Comparison of ENCODE assay signal across 13 cellular contexts in genomic region chr10:119701861-119702260, GRCh38. TPM values are rescaled to one million over a fixed set of nuclear protein-coding genes. Genes with fewer than 3 reads are reported as not detected.
DNase-seq lines count a peak whose midpoint lies in the region; ATAC-seq and TF ChIP-seq lines count a peak whose summit lies in the region.
"Had no signal": no experiment of that assay in that cellular context is flagged by ENCODE, and none has a peak within 500 bp of the region (broad histone marks: within the 10 kb centered on the region; RNA-seq: fewer than 3 reads in every experiment).

No MANE protein-coding gene starts in this region.

- BruUV-seq in PC-3 (replicated peaks; lab: Mats Ljungman, UMichigan): no TSS peak
- BruUV-seq in mammary epithelial cell (replicated peaks; lab: Mats Ljungman, UMichigan): no TSS peak

- H3K4me3 Mint-ChIP-seq in activated CD4-positive, alpha-beta T cell treated with anti-CD3 and anti-CD28 coated beads, Interleukin-2, amount 10 ng/mL, durations not matched to agents 24 days and 14 days: no peak overlapping the region
- H3K4me3 Mint-ChIP-seq in memory B cell: peak overlapping the region; percentile 43

- intact Hi-C loops in activated CD4-positive, alpha-beta T cell treated with anti-CD3 and anti-CD28 coated beads, Interleukin-2, amount 10 ng/mL, durations not matched to agents 24 days and 14 days (cut with micrococcal nuclease): loop anchor here (5.0 kb wide), 1 partner anchor 205 kb away; no protein-coding TSS in a partner anchor
- intact Hi-C loops in PC-3 (cut with micrococcal nuclease): no loop called here
- intact Hi-C loops in mammary epithelial cell (cut with micrococcal nuclease): no loop called here

- H4K20me1 ChIP-seq in PC-3 (ENCODE audit: low read length) (no peaks in the 10 kb centered on the region), mammary epithelial cell (ENCODE audit: insufficient read depth, low read length) (no peaks in the 10 kb centered on the region), osteoblast (ENCODE audit: insufficient read depth, low read length) (no peaks in the 10 kb centered on the region)

- no peaks in the 10 kb centered on the region for H3K27me3 Mint-ChIP-seq in activated CD4-positive, alpha-beta T cell treated with anti-CD3 and anti-CD28 coated beads, Interleukin-2, amount 10 ng/mL, durations not matched to agents 24 days and 14 days
- H3K27me3 Mint-ChIP-seq in memory B cell: no peaks in the 10 kb centered on the region

- peaks cover 28% of the 10 kb centered on the region for H3K36me3 Mint-ChIP-seq in activated CD4-positive, alpha-beta T cell treated with anti-CD3 and anti-CD28 coated beads, Interleukin-2, amount 10 ng/mL, durations not matched to agents 24 days and 14 days (ENCODE audit: low read depth)
- H3K36me3 Mint-ChIP-seq in memory B cell: peaks cover 8% of the 10 kb centered on the region

- H3K4me1 ChIP-seq in PC-3 (ENCODE audit: insufficient read depth, low read length) (no peaks in the 10 kb centered on the region; the same call in 1 of the 2 replicates), mammary epithelial cell (ENCODE audit: insufficient read depth, low read length) (peaks cover 7% of the 10 kb centered on the region), osteoblast (ENCODE audit: insufficient read depth, low read length) (no peaks in the 10 kb centered on the region)
- H3K4me1 ChIP-seq: uterus had no signal

- no peak for TF ChIP-seq CTCF in PC-3 (conservative IDR thresholded peaks at IDR 0.05; ENCODE audit: low read depth, low read length)
- no peak for TF ChIP-seq CTCF in mammary epithelial cell (conservative IDR thresholded peaks at IDR 0.05 in 1 of 2, IDR thresholded peaks at IDR 0.05 in 1 of 2; ENCODE audit: extremely low read depth in 1 of 2, insufficient read depth in 1 of 2, low read depth in 1 of 2, low read length in 2 of 2)
- no peak for TF ChIP-seq CTCF in osteoblast (IDR thresholded peaks at IDR 0.05; ENCODE audit: extremely low read depth, low read depth, low read length)

- H3K4me3 ChIP-seq in PC-3 (ENCODE audit: low read length): no peak overlapping the region
- H3K4me3 ChIP-seq in mammary epithelial cell (replicated peaks in 1 of 3; ENCODE audit: insufficient read depth in 1 of 3, low read depth in 2 of 3, low read length in 3 of 3): no peak overlapping the region
- H3K4me3 ChIP-seq in osteoblast (ENCODE audit: insufficient read depth, low read length): no peak overlapping the region
- H3K4me3 ChIP-seq: ovary, uterus had no signal

- no peaks in the 10 kb centered on the region for H3F3A ChIP-seq in PC-3 (ENCODE audit: low read length, unreplicated experiment)

- peaks cover 40% of the 10 kb centered on the region for H3K4me1 Mint-ChIP-seq in activated CD4-positive, alpha-beta T cell treated with anti-CD3 and anti-CD28 coated beads, Interleukin-2, amount 10 ng/mL, durations not matched to agents 24 days and 14 days
- peaks cover 41% of the 10 kb centered on the region for H3K4me1 Mint-ChIP-seq in memory B cell

- CTCF ChIA-PET in PC-3 (lab: Charles Lee) (no interaction called here), mammary epithelial cell (lab: Charles Lee; ENCODE audit: low non-redundant PET) (no interaction called here)

- peaks cover 25% of the 10 kb centered on the region for H3K9me3 Mint-ChIP-seq in activated CD4-positive, alpha-beta T cell treated with anti-CD3 and anti-CD28 coated beads, Interleukin-2, amount 10 ng/mL, durations not matched to agents 24 days and 14 days
- peaks cover 6% of the 10 kb centered on the region for H3K9me3 Mint-ChIP-seq in memory B cell

- H3K9ac ChIP-seq in PC-3 (ENCODE audit: low read length): no peak overlapping the region
- no peak overlapping the region for H3K9ac ChIP-seq in mammary epithelial cell (ENCODE audit: insufficient read depth, low read length)

- H3K4me2 ChIP-seq in PC-3 (ENCODE audit: low read length) (no peak overlapping the region), mammary epithelial cell (ENCODE audit: insufficient read depth, low read depth, low read length) (peak overlapping the region; percentile 45), osteoblast (ENCODE audit: insufficient read depth, low read length) (no peak overlapping the region)

- dilution Hi-C loops in mammary epithelial cell (cut with HindIII; ENCODE audit: low sequenced_read_pairs): no loop called here

- in situ Hi-C loops in mammary epithelial cell (cut with MboI; ENCODE audit: low sequenced_read_pairs in 2 of 2): no loop called here

- H3K9me2 ChIP-seq in PC-3 (replicated peaks; ENCODE audit: low read length): no peaks in the 10 kb centered on the region

- H3K36me3 ChIP-seq in PC-3 (ENCODE audit: low read depth, low read length): no peaks in the 10 kb centered on the region
- H3K36me3 ChIP-seq in mammary epithelial cell (ENCODE audit: insufficient read depth, low read length): no peaks in the 10 kb centered on the region
- no peaks in the 10 kb centered on the region for H3K36me3 ChIP-seq in osteoblast (ENCODE audit: insufficient read depth, low read length)
- H3K36me3 ChIP-seq: ovary, uterus had no signal

- H3K9me3 ChIP-seq in PC-3 (ENCODE audit: low read length) (no peaks in the 10 kb centered on the region), mammary epithelial cell (replicated peaks; ENCODE audit: insufficient read depth, low read length) (no peaks in the 10 kb centered on the region), osteoblast (ENCODE audit: low read depth, low read length) (no peaks in the 10 kb centered on the region)
- H3K9me3 ChIP-seq: ovary, uterus had no signal

- H2AFZ ChIP-seq in PC-3 (ENCODE audit: low read length) (no peak overlapping the region), mammary epithelial cell (ENCODE audit: low read depth, low read length) (no peak overlapping the region), osteoblast (ENCODE audit: low read length) (no peak overlapping the region)

- peak overlapping the region; percentile 93 for H3K27ac Mint-ChIP-seq in activated CD4-positive, alpha-beta T cell treated with anti-CD3 and anti-CD28 coated beads, Interleukin-2, amount 10 ng/mL, durations not matched to agents 24 days and 14 days
- peak overlapping the region; percentile 93 for H3K27ac Mint-ChIP-seq in memory B cell

- H3K79me2 ChIP-seq in PC-3 (ENCODE audit: low read length) (no peaks in the 10 kb centered on the region), mammary epithelial cell (ENCODE audit: insufficient read depth, low read length) (no peaks in the 10 kb centered on the region), osteoblast (ENCODE audit: insufficient read depth, low read length) (no peaks in the 10 kb centered on the region)

- 49% methylated on average over 7 of the region's 7 CpGs for WGBS in mammary epithelial cell (ENCODE audit: low coverage, missing lambda C conversion rate)

- H3K27me3 ChIP-seq in PC-3 (ENCODE audit: low read length) (no peaks in the 10 kb centered on the region), mammary epithelial cell (ENCODE audit: insufficient read depth, low read length) (no peaks in the 10 kb centered on the region), osteoblast (ENCODE audit: insufficient read depth, low read length) (no peaks in the 10 kb centered on the region)
- H3K27me3 ChIP-seq: ovary, uterus had no signal

- H3K27ac ChIP-seq in PC-3 (ENCODE audit: low read length) (no peak overlapping the region), mammary epithelial cell (ENCODE audit: insufficient read depth, low read depth, low read length) (no peak overlapping the region), osteoblast (ENCODE audit: low read depth, low read length) (no peak overlapping the region)
- H3K27ac ChIP-seq: ovary, uterus had no signal

- no peak for DNase-seq in activated CD4-positive, alpha-beta T cell treated with anti-CD3 and anti-CD28 coated beads, Interleukin-2, amount 10 ng/mL, durations not matched to agents 24 days and 14 days
- no peak for DNase-seq in activated CD4-positive, alpha-beta T cell treated with anti-CD3 and anti-CD28 coated beads for 48 hours
- DNase-seq in PC-3 (peak; percentile 25), mammary epithelial cell (peak; percentile 80), memory B cell (ENCODE audit: low spot score in 2 of 2) (no peak), osteoblast (ENCODE audit: insufficient read length, low spot score, missing footprints) (no peak), DMS114 treated with DMSO at 0.1 percent for 48 hours (lab: John Stamatoyannopoulos, UW; ENCODE audit: unreplicated experiment) (no peak)
- DNase-seq: aorta, DMS 273 treated with DMSO at 0.1 percent for 48 hours, MV-4-11, ovary, uterus had no signal

- POLR2A ChIA-PET in PC-3 (lab: Charles Lee; ENCODE audit: unreplicated experiment): interaction anchor here (0.6 kb wide), 1 partner anchor 40 kb away, joined by 3 read pairs; no protein-coding TSS in a partner anchor

- no peak for ATAC-seq in PC-3
- no peak for ATAC-seq in memory B cell (ENCODE audit: low read depth)
- ATAC-seq in HG02678 (IDR thresholded peaks at IDR 0.05; ENCODE audit: unreplicated experiment): no peak

RNA-seq across cellular contexts. Expression of gene INPP5F, which starts 24.0 kb away (rescaled TPM):
- 18.1 and 18.3 TPM in 2 replicates for total RNA-seq in activated CD4-positive, alpha-beta T cell treated with anti-CD3 and anti-CD28 coated beads, Interleukin-2, amount 10 ng/mL, durations not matched to agents 24 days and 14 days
- 8.1 and 8.2 TPM in 2 replicates for total RNA-seq in PC-3 (2014; rRNA removed)
- 10 to 100 TPM; 19.3 to 22.1 TPM for total RNA-seq in mammary epithelial cell
- 9.8 TPM for polyA plus RNA-seq in mammary epithelial cell
- polyA minus RNA-seq in mammary epithelial cell: 12.5 TPM
- total RNA-seq in osteoblast: 10.9 and 11.2 TPM in 2 replicates

RNA-seq across cellular contexts. Expression of gene BAG3, which starts 50.7 kb away (rescaled TPM):
- 27.7 and 29.1 TPM in 2 replicates for total RNA-seq in activated CD4-positive, alpha-beta T cell treated with anti-CD3 and anti-CD28 coated beads, Interleukin-2, amount 10 ng/mL, durations not matched to agents 24 days and 14 days
- total RNA-seq in PC-3 (2014; rRNA removed) (47.1 and 47.6 TPM in 2 replicates), mammary epithelial cell (100 to 1,000 TPM in 1 of 2 donors, 10 to 100 TPM in 1; 41.0 to 117 TPM), osteoblast (12.7 TPM in 2 replicates)
- polyA plus RNA-seq in mammary epithelial cell: 43.5 TPM
- 89.4 TPM for polyA minus RNA-seq in mammary epithelial cell

Comparison
In these comparisons a context has a peak if more than half of its experiments do, and no peak if none do; other contexts are left out.
1. DNase-seq: peak in PC-3 (single experiment) and mammary epithelial cell (single experiment); none in activated CD4-positive, alpha-beta T cell treated with anti-CD3 and anti-CD28 coated beads, Interleukin-2, amount 10 ng/mL, durations not matched to agents 24 days and 14 days (single experiment), activated CD4-positive, alpha-beta T cell treated with anti-CD3 and anti-CD28 coated beads for 48 hours (single experiment), memory B cell (0 of 2), osteoblast (single experiment) and DMS114 treated with DMSO at 0.1 percent for 48 hours (single experiment).